In genomic region chr2:148253716-148254115, GRCh38 we compare ENCODE assay signal across 12 cellular contexts.
DNase-seq lines count a peak whose midpoint lies in the region; ATAC-seq, FAIRE-seq and TF ChIP-seq lines count a peak whose summit lies in the region.
"Had no signal": no experiment of that assay in that cellular context is flagged by ENCODE, and none has a peak within 500 bp of the region (broad histone marks: within the 10 kb centered on the region; RNA-seq: fewer than 3 reads in every experiment).

No MANE protein-coding gene starts in this region.

- no peak overlapping the region for H3K4me3 ChIP-seq in astrocyte (ENCODE audit: insufficient read depth, low read depth, low read length)
- H3K4me3 ChIP-seq: suprapubic skin had no signal

- peaks cover 15% of the 10 kb centered on the region for H3K9me3 Mint-ChIP-seq in astrocyte (ENCODE audit: unreplicated experiment)

- DNase-seq in Daoy (ENCODE audit: low read depth) (peak; percentile 29), KBM-7 (peak; percentile 20), astrocyte (ENCODE audit: low read depth) (peak; percentile 55), iris pigment epithelial cell (ENCODE audit: low read depth) (peak; percentile 23), AML-193 (lab: John Stamatoyannopoulos, UW) (no peak), NCI-H345 treated with DMSO at 0.1 percent for 48 hours (lab: John Stamatoyannopoulos, UW; ENCODE audit: unreplicated experiment) (no peak)
- DNase-seq: activated CD8-positive, alpha-beta memory T cell treated with anti-CD3 and anti-CD28 coated beads, Interleukin-2, amount 50 U/mL, for 48 hours; activated naive CD8-positive, alpha-beta T cell treated with anti-CD3 and anti-CD28 coated beads, Interleukin-2, amount 10 ng/mL, durations not matched to agents 7 days and 5 days had no signal

- H2AFZ ChIP-seq in astrocyte (ENCODE audit: low read depth, low read length), result no peak overlapping the region

- H3K27me3 Mint-ChIP-seq in astrocyte (ENCODE audit: low read depth, unreplicated experiment), result no peaks in the 10 kb centered on the region
- H3K27me3 Mint-ChIP-seq: activated naive CD8-positive, alpha-beta T cell treated with anti-CD3 and anti-CD28 coated beads, Interleukin-2, amount 10 ng/mL, durations not matched to agents 7 days and 5 days; IgD-negative memory B cell had no signal

- no peaks in the 10 kb centered on the region for H4K20me1 ChIP-seq in astrocyte (ENCODE audit: insufficient read depth, low read length)

- H3K4me2 ChIP-seq in astrocyte (ENCODE audit: low read length), result no peak overlapping the region

- H3K36me3 ChIP-seq in astrocyte (ENCODE audit: insufficient read depth, low read length), result no peaks in the 10 kb centered on the region
- H3K36me3 ChIP-seq: neutrophil, suprapubic skin had no signal

- H3K27ac ChIP-seq in astrocyte (ENCODE audit: low read depth, low read length), result peak overlapping the region; percentile 24
- H3K27ac ChIP-seq: neutrophil, suprapubic skin had no signal

- peaks cover 7% of the 10 kb centered on the region for H3K9me3 ChIP-seq in astrocyte (ENCODE audit: insufficient read depth, low read depth, low read length)
- H3K9me3 ChIP-seq: suprapubic skin had no signal

- no peak for FAIRE-seq in astrocyte (lab: Jason Lieb, UNC)

- in situ Hi-C loops in KBM-7 (cut with MboI; ENCODE audit: low pct_unique_long_range_greater_than_20kb, low sequenced_read_pairs), result no loop called here

- H3K4me3 Mint-ChIP-seq in astrocyte (ENCODE audit: unreplicated experiment), result no peak overlapping the region
- H3K4me3 Mint-ChIP-seq: activated naive CD8-positive, alpha-beta T cell treated with anti-CD3 and anti-CD28 coated beads, Interleukin-2, amount 10 ng/mL, durations not matched to agents 7 days and 5 days; IgD-negative memory B cell had no signal

- no peaks in the 10 kb centered on the region for H3K4me1 Mint-ChIP-seq in astrocyte (ENCODE audit: low read depth, unreplicated experiment)
- H3K4me1 Mint-ChIP-seq: activated naive CD8-positive, alpha-beta T cell treated with anti-CD3 and anti-CD28 coated beads, Interleukin-2, amount 10 ng/mL, durations not matched to agents 7 days and 5 days; IgD-negative memory B cell had no signal

- H3K4me1 ChIP-seq in astrocyte (ENCODE audit: insufficient read depth, low read length), result no peaks in the 10 kb centered on the region
- H3K4me1 ChIP-seq: suprapubic skin had no signal

- no peak for ATAC-seq in GM21529 (IDR thresholded peaks at IDR 0.05; ENCODE audit: unreplicated experiment)

- H3K9ac ChIP-seq in astrocyte (ENCODE audit: low read length), result no peak overlapping the region

- H3K27me3 ChIP-seq in astrocyte (ENCODE audit: insufficient read depth, low read length), result no peaks in the 10 kb centered on the region
- H3K27me3 ChIP-seq: neutrophil, suprapubic skin had no signal

- no peak for TF ChIP-seq CTCF in astrocyte (IDR thresholded peaks at IDR 0.05; ENCODE audit: insufficient read depth, low read depth, low read length)

- H3K79me2 ChIP-seq in astrocyte (ENCODE audit: insufficient read depth, low read length), result no peaks in the 10 kb centered on the region

- no peak overlapping the region for H3K27ac Mint-ChIP-seq in astrocyte (ENCODE audit: unreplicated experiment)
- H3K27ac Mint-ChIP-seq: activated naive CD8-positive, alpha-beta T cell treated with anti-CD3 and anti-CD28 coated beads, Interleukin-2, amount 10 ng/mL, durations not matched to agents 7 days and 5 days had no signal

- peaks cover 41% of the 10 kb centered on the region for H3K36me3 Mint-ChIP-seq in astrocyte (ENCODE audit: low read depth, unreplicated experiment)

Comparison
In these comparisons a context has a peak if more than half of its experiments do, and no peak if none do; other contexts are left out.
1. DNase-seq: peak in Daoy (single experiment), KBM-7 (single experiment), astrocyte (single experiment) and iris pigment epithelial cell (single experiment); none in AML-193 (0 of 2) and NCI-H345 treated with DMSO at 0.1 percent for 48 hours (single experiment).